17 cellular contexts compared by ENCODE assay signal in the genomic region with DNA sequence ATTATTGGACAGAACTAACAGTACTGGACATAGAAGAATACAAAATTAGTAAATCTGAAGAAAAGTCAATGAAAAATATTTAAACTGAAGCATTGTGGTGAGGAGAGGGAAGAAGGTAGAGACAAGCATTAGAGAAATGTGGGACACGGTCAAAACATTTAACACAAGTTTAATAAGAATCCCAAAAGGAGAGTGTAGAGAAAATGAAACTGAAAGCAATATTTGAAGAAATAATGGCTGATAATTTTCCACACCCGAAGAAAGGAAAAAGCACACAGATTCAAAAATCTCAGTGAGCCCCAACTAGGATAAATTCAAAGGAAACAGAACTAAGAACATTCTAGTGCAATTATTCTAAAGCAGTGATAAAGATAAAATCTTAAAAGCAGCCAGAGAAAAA.
DNase-seq lines count a peak whose midpoint lies in the region; ATAC-seq and TF ChIP-seq lines count a peak whose summit lies in the region.
"Had no signal": no experiment of that assay in that cellular context is flagged by ENCODE, and none has a peak within 500 bp of the region (broad histone marks: within the 10 kb centered on the region; RNA-seq: fewer than 3 reads in every experiment).

No MANE protein-coding gene starts in this region.

- H3K9me3 Mint-ChIP-seq in Calu3 (ENCODE audit: low read depth, unreplicated experiment), result no peaks in the 10 kb centered on the region
- H3K9me3 Mint-ChIP-seq: activated CD4-positive, alpha-beta T cell treated with anti-CD3 and anti-CD28 coated beads, Interleukin-2, amount 10 ng/mL, durations not matched to agents 7 days and 5 days; activated T-cell treated with anti-CD3 and anti-CD28 coated beads, Interleukin-2, amount 50 U/mL, for 24 hours had no signal

- H2AFZ ChIP-seq in osteoblast (ENCODE audit: low read length), result peak overlapping the region; percentile 39

- H3K36me3 Mint-ChIP-seq in Calu3 (ENCODE audit: insufficient read depth, unreplicated experiment), result no peaks in the 10 kb centered on the region
- H3K36me3 Mint-ChIP-seq: naive thymus-derived CD8-positive, alpha-beta T cell had no signal

- H3K9me3 ChIP-seq in osteoblast (ENCODE audit: low read depth, low read length), result no peaks in the 10 kb centered on the region
- H3K9me3 ChIP-seq: prostate gland, testis had no signal

- H3K4me1 Mint-ChIP-seq in Calu3 (ENCODE audit: low read depth, unreplicated experiment), result peaks cover 3% of the 10 kb centered on the region
- H3K4me1 Mint-ChIP-seq: activated CD4-positive, alpha-beta T cell treated with anti-CD3 and anti-CD28 coated beads, Interleukin-2, amount 10 ng/mL, durations not matched to agents 7 days and 5 days had no signal

- H3K4me3 Mint-ChIP-seq in Calu3 (ENCODE audit: low read depth, unreplicated experiment), result peak overlapping the region; percentile 52
- H3K4me3 Mint-ChIP-seq: activated CD4-positive, alpha-beta T cell treated with anti-CD3 and anti-CD28 coated beads, Interleukin-2, amount 10 ng/mL, durations not matched to agents 7 days and 5 days; activated T-cell treated with anti-CD3 and anti-CD28 coated beads, Interleukin-2, amount 50 U/mL, for 24 hours; naive thymus-derived CD8-positive, alpha-beta T cell had no signal

- no TSS peak for BruUV-seq in Calu3 (replicated peaks; lab: Mats Ljungman, UMichigan)

- no peaks in the 10 kb centered on the region for H3K36me3 ChIP-seq in osteoblast (ENCODE audit: insufficient read depth, low read length)
- H3K36me3 ChIP-seq: prostate gland had no signal

- no peaks in the 10 kb centered on the region for H3K27me3 ChIP-seq in osteoblast (ENCODE audit: insufficient read depth, low read length)
- H3K27me3 ChIP-seq: testis had no signal

- DNase-seq in Calu3 (no peak), M059J (ENCODE audit: low read depth) (peak; percentile 37), epithelial cell of proximal tubule (ENCODE audit: low read depth) (no peak), osteoblast (ENCODE audit: insufficient read length, low spot score, missing footprints) (no peak), AML-193 (lab: John Stamatoyannopoulos, UW) (no peak), NCI-H2171 treated with DMSO at 0.1 percent for 48 hours (lab: John Stamatoyannopoulos, UW) (no peak)
- DNase-seq: activated CD4-positive, alpha-beta T cell treated with anti-CD3 and anti-CD28 coated beads, Interleukin-2, amount 10 ng/mL, durations not matched to agents 7 days and 5 days; activated T-cell treated with anti-CD3 and anti-CD28 coated beads, Interleukin-2, amount 50 U/mL, for 24 hours; left colon; naive thymus-derived CD8-positive, alpha-beta T cell; NCI-H1048; SIG-M5; T1000; testis had no signal

- H3K27ac Mint-ChIP-seq in Calu3 (ENCODE audit: unreplicated experiment), result peak overlapping the region; percentile 83
- H3K27ac Mint-ChIP-seq: activated CD4-positive, alpha-beta T cell treated with anti-CD3 and anti-CD28 coated beads, Interleukin-2, amount 10 ng/mL, durations not matched to agents 7 days and 5 days; activated T-cell treated with anti-CD3 and anti-CD28 coated beads, Interleukin-2, amount 50 U/mL, for 24 hours; naive thymus-derived CD8-positive, alpha-beta T cell had no signal

- ATAC-seq in GM19023 (IDR thresholded peaks at IDR 0.05; ENCODE audit: unreplicated experiment), result no peak
- no peak for ATAC-seq in GM19324 (IDR thresholded peaks at IDR 0.05; ENCODE audit: low FRiP score, unreplicated experiment)
- ATAC-seq: left colon; naive thymus-derived CD8-positive, alpha-beta T cell had no signal

- no peaks in the 10 kb centered on the region for H3K79me2 ChIP-seq in osteoblast (ENCODE audit: insufficient read depth, low read length)

- no peak for TF ChIP-seq CTCF in Calu3 (IDR thresholded peaks at IDR 0.05; ENCODE audit: unreplicated experiment)
- no peak for TF ChIP-seq CTCF in epithelial cell of proximal tubule (conservative IDR thresholded peaks at IDR 0.05; ENCODE audit: low read depth, low read length)
- TF ChIP-seq CTCF in osteoblast (IDR thresholded peaks at IDR 0.05; ENCODE audit: extremely low read depth, low read depth, low read length), result no peak

- CTCF ChIA-PET in Calu3 (lab: Charles Lee), result interaction anchor here (0.6 to 2.2 kb wide), 2 partner anchors 14 to 126 kb away, joined by 5 to 7 read pairs; partner anchors contain the start of gene LRRTM3

- H3K27me3 Mint-ChIP-seq in Calu3 (ENCODE audit: unreplicated experiment), result no peaks in the 10 kb centered on the region
- H3K27me3 Mint-ChIP-seq: activated CD4-positive, alpha-beta T cell treated with anti-CD3 and anti-CD28 coated beads, Interleukin-2, amount 10 ng/mL, durations not matched to agents 7 days and 5 days; activated T-cell treated with anti-CD3 and anti-CD28 coated beads, Interleukin-2, amount 50 U/mL, for 24 hours; naive thymus-derived CD8-positive, alpha-beta T cell had no signal

- H3K4me1 ChIP-seq in osteoblast (ENCODE audit: insufficient read depth, low read length), result no peaks in the 10 kb centered on the region
- H3K4me1 ChIP-seq: prostate gland, testis had no signal

- no peak overlapping the region for H3K27ac ChIP-seq in osteoblast (ENCODE audit: low read depth, low read length)
- H3K27ac ChIP-seq: prostate gland, testis had no signal

- no peaks in the 10 kb centered on the region for H4K20me1 ChIP-seq in osteoblast (ENCODE audit: insufficient read depth, low read length)

- H3K4me3 ChIP-seq in epithelial cell of proximal tubule (ENCODE audit: low read depth, low read length), result peak overlapping the region; percentile 6
- H3K4me3 ChIP-seq in osteoblast (ENCODE audit: insufficient read depth, low read length), result no peak overlapping the region
- H3K4me3 ChIP-seq: prostate gland, testis had no signal

- H3K4me2 ChIP-seq in osteoblast (ENCODE audit: insufficient read depth, low read length), result peak overlapping the region; percentile 36

- intact Hi-C loops in Calu3 (cut with micrococcal nuclease; ENCODE audit: unreplicated experiment), result no loop called here
